25 cellular contexts compared by ENCODE assay signal in genomic region chr9:106887066-106887465, GRCh38. TPM values are rescaled to one million over a fixed set of nuclear protein-coding genes. Genes with fewer than 3 reads are reported as not detected.
A peak's percentile ranks its signal among the peaks of the same experiment; 100 is the strongest.
DNase-seq lines count a peak whose midpoint lies in the region; ATAC-seq, FAIRE-seq and TF ChIP-seq lines count a peak whose summit lies in the region.
"Had no signal": no experiment of that assay in that cellular context is flagged by ENCODE, and none has a peak within 500 bp of the region (broad histone marks: within the 10 kb centered on the region; RNA-seq: fewer than 3 reads in every experiment).

No MANE protein-coding gene starts in this region.

- intact Hi-C loops in Panc1 (cut with micrococcal nuclease; ENCODE audit: unreplicated experiment) = no loop called here

- TF ChIP-seq CTCF in Panc1 (IDR thresholded peaks at IDR 0.05) (no peak), bronchial epithelial cell (IDR thresholded peaks at IDR 0.05; ENCODE audit: insufficient read depth, low read length, severe bottlenecking) (no peak), keratinocyte (optimal IDR thresholded peaks at IDR 0.05 in 1 of 3, IDR thresholded peaks at IDR 0.05 in 1 of 3, conservative IDR thresholded peaks at IDR 0.05 in 1 of 3; ENCODE audit: extremely low read depth in 1 of 3, insufficient read depth in 2 of 3, low read length in 3 of 3) (no peak)

- H3K4me1 ChIP-seq in Panc1 (ENCODE audit: control insufficient read depth, insufficient read depth, low read length) = peaks cover 45% of the 10 kb centered on the region
- peaks cover 81% of the 10 kb centered on the region for H3K4me1 ChIP-seq in keratinocyte (ENCODE audit: control insufficient read depth, extremely low read depth, insufficient read depth, low read length)
- H3K4me1 ChIP-seq in skeletal muscle tissue (ENCODE audit: control insufficient read depth in 3 of 3, insufficient read depth in 3 of 3, low read length in 3 of 3) = peaks cover 26 to 36% (median 30%) of the 10 kb centered on the region in 3 donors

- H3K4me2 ChIP-seq in keratinocyte (ENCODE audit: control insufficient read depth, extremely low read depth, insufficient read depth, low read depth, low read length) = peak overlapping the region; percentile 94
- H3K4me2 ChIP-seq: BLaER1 had no signal

- ATAC-seq in Panc1 (no peak), GM21723 (IDR thresholded peaks at IDR 0.05; ENCODE audit: unreplicated experiment) (no peak)
- ATAC-seq: CD8-positive, alpha-beta T cell had no signal

- no peaks in the 10 kb centered on the region for H3K27me3 ChIP-seq in Panc1 (ENCODE audit: control insufficient read depth, insufficient read depth, low read length)
- H3K27me3 ChIP-seq in bronchial epithelial cell (ENCODE audit: control insufficient read depth, insufficient read depth, low read length) = no peaks in the 10 kb centered on the region
- no peaks in the 10 kb centered on the region for H3K27me3 ChIP-seq in keratinocyte (ENCODE audit: control insufficient read depth, extremely low read depth, insufficient read depth, low read length)
- H3K27me3 ChIP-seq in skeletal muscle tissue (ENCODE audit: control insufficient read depth in 3 of 3, insufficient read depth in 3 of 3, low read length in 3 of 3) = no peaks in the 10 kb centered on the region
- H3K27me3 ChIP-seq: BLaER1 had no signal

- H3K79me2 ChIP-seq in keratinocyte (ENCODE audit: control insufficient read depth, insufficient read depth, low read length) = peaks cover 61% of the 10 kb centered on the region

- no peaks in the 10 kb centered on the region for H3K9me1 ChIP-seq in keratinocyte (ENCODE audit: control insufficient read depth, extremely low read depth, insufficient read depth, low read length)

- H3K9ac ChIP-seq in keratinocyte (ENCODE audit: control insufficient read depth, extremely low read depth, insufficient read depth, low read length) (peak overlapping the region; percentile 20), skeletal muscle tissue (ENCODE audit: low read depth in 1 of 3, low read length in 3 of 3) (no peak overlapping the region)
- H3K9ac ChIP-seq: BLaER1 had no signal

- CTCF ChIA-PET in Panc1 (lab: Charles Lee) = no interaction called here

- H3K36me3 ChIP-seq in Panc1 (ENCODE audit: control insufficient read depth, insufficient read depth, low read length) (no peaks in the 10 kb centered on the region), bronchial epithelial cell (ENCODE audit: control insufficient read depth, insufficient read depth, low read length) (no peaks in the 10 kb centered on the region), keratinocyte (ENCODE audit: control insufficient read depth in 2 of 2, extremely low read depth in 1 of 2, insufficient read depth in 2 of 2, low read length in 2 of 2) (no peaks in the 10 kb centered on the region), skeletal muscle tissue (ENCODE audit: control insufficient read depth in 3 of 3, insufficient read depth in 3 of 3, low read length in 3 of 3) (no peaks in the 10 kb centered on the region)
- H3K36me3 ChIP-seq: BLaER1 had no signal

- no peak overlapping the region for H3K4me3 ChIP-seq in Panc1 (ENCODE audit: low read depth in 2 of 2, low read length in 2 of 2)
- H3K4me3 ChIP-seq in bronchial epithelial cell (ENCODE audit: low read depth, low read length) = no peak overlapping the region
- peak overlapping the region in 2 of 3 experiments; percentile 27 to 47 for H3K4me3 ChIP-seq in keratinocyte (ENCODE audit: control insufficient read depth in 2 of 3, extremely low read depth in 1 of 3, insufficient read depth in 2 of 3, low read depth in 1 of 3, low read length in 3 of 3)
- peak overlapping the region in 1 of 3 donors; percentile 28 for H3K4me3 ChIP-seq in skeletal muscle tissue (ENCODE audit: low read length in 3 of 3)
- H3K4me3 ChIP-seq: BLaER1, SK-N-MC had no signal

- in situ Hi-C loops in Panc1 (cut with HindIII; ENCODE audit: low pct_unique_long_range_greater_than_20kb, low sequenced_read_pairs) = no loop called here

- BruUV-seq in Panc1 (replicated peaks; lab: Mats Ljungman, UMichigan) = no TSS peak

- no peak for FAIRE-seq in bronchial epithelial cell (lab: Jason Lieb, UNC)
- no peak for FAIRE-seq in keratinocyte (lab: Jason Lieb, UNC)
- FAIRE-seq: A204.1, GM12891, RCC 7860 had no signal

- DNase-seq in Panc1 (ENCODE audit: low read depth, low spot score) (no peak), bronchial epithelial cell (ENCODE audit: low read depth) (peak; percentile 63), keratinocyte (ENCODE audit: low read depth, low spot score) (no peak), DMS114 treated with DMSO at 0.1 percent for 48 hours (lab: John Stamatoyannopoulos, UW; ENCODE audit: unreplicated experiment) (no peak), NCI-H526 (lab: John Stamatoyannopoulos, UW) (no peak), GM19238 (ENCODE audit: insufficient read length, low spot score) (no peak)
- DNase-seq: Calu3; CD8-positive, alpha-beta T cell; DMS53; EL; H7; HFFc6; IMR-90; NCI-H1048; NCI-H1436; NCI-H2029; Right ventricle myocardium superior had no signal

- POLR2A ChIA-PET in Panc1 (lab: Charles Lee) = no interaction called here

- H3K9me3 ChIP-seq in Panc1 (ENCODE audit: control insufficient read depth, insufficient read depth, low read depth, low read length) (no peaks in the 10 kb centered on the region), keratinocyte (ENCODE audit: control insufficient read depth, low read depth, low read length) (no peaks in the 10 kb centered on the region), skeletal muscle tissue (ENCODE audit: control insufficient read depth in 3 of 3, low read length in 3 of 3) (no peaks in the 10 kb centered on the region)
- H3K9me3 ChIP-seq: BLaER1 had no signal

- no peak overlapping the region for H2AFZ ChIP-seq in keratinocyte (ENCODE audit: control insufficient read depth, low read length)

- no peaks in the 10 kb centered on the region for H4K20me1 ChIP-seq in keratinocyte (ENCODE audit: control insufficient read depth, extremely low read depth, insufficient read depth, low read length)
- H4K20me1 ChIP-seq: BLaER1 had no signal

- 0 out of 2 replicates have a peak overlapping the region, but pooled peaks have one; percentile 17 for H3K27ac ChIP-seq in Panc1 (ENCODE audit: low read length)
- peak overlapping the region; percentile 82 for H3K27ac ChIP-seq in keratinocyte (ENCODE audit: control insufficient read depth, insufficient read depth, low read length)
- peak overlapping the region; percentile 66 for H3K27ac ChIP-seq in skeletal muscle tissue (ENCODE audit: low read depth, low read length)
- H3K27ac ChIP-seq: BLaER1, HL-60, SK-N-MC had no signal

- dilution Hi-C loops in keratinocyte (cut with MboI; ENCODE audit: extremely low pct_ligation_motif_present, low sequenced_read_pairs) = no loop called here

RNA-seq across cellular contexts. Expression of gene ZNF462, which starts 24.1 kb away (rescaled TPM):
- total RNA-seq in Panc1 (2021; ENCODE audit: unreplicated experiment) (34.8 TPM), bronchial epithelial cell (8.2 and 8.3 TPM in 2 replicates), skeletal muscle tissue (28.7 TPM)
- polyA plus RNA-seq in Panc1 (2012; ENCODE audit: insufficient read length) = 7.4 TPM
- polyA plus RNA-seq in keratinocyte = 6.9 to 9.5 TPM (median 7.8 TPM) in 3 replicates
- 7.5 TPM for polyA plus RNA-seq in keratinocyte (2011; ENCODE audit: low read depth)
- polyA plus RNA-seq in keratinocyte (2011; cell fraction: cytosol; rRNA removed) = 7.5 and 7.9 TPM in 2 replicates
- polyA plus RNA-seq in keratinocyte (2011; cell fraction: nucleus; rRNA removed) = 31.0 and 35.9 TPM in 2 replicates
- polyA plus RNA-seq in keratinocyte (2012; ENCODE audit: low replicate concordance) = 3.9 and 10.5 TPM in 2 replicates
- 28.3 to 79.5 TPM (median 44.0 TPM) in 3 replicates for polyA minus RNA-seq in keratinocyte
- 18.6 TPM for polyA minus RNA-seq in keratinocyte (2011; cell fraction: cytosol; rRNA and poly(A)+ RNA removed)
- polyA minus RNA-seq in keratinocyte (2011; cell fraction: nucleus; rRNA and poly(A)+ RNA removed) = 49.9 and 97.1 TPM in 2 replicates
- total RNA-seq: CD8-positive, alpha-beta T cell had no signal

Comparison
In these comparisons a context has a peak if more than half of its experiments do, and no peak if none do; other contexts are left out.
1. H3K27ac ChIP-seq: peak in every context shown above with its lines; median percentile 82 in keratinocyte; 66 in skeletal muscle tissue; 17 in Panc1.
2. H3K4me3 ChIP-seq: peak in keratinocyte (2 of 3); none in Panc1 (0 of 2) and bronchial epithelial cell (single experiment).